ENCODE assay signal across 3 cellular contexts in the genomic region with DNA sequence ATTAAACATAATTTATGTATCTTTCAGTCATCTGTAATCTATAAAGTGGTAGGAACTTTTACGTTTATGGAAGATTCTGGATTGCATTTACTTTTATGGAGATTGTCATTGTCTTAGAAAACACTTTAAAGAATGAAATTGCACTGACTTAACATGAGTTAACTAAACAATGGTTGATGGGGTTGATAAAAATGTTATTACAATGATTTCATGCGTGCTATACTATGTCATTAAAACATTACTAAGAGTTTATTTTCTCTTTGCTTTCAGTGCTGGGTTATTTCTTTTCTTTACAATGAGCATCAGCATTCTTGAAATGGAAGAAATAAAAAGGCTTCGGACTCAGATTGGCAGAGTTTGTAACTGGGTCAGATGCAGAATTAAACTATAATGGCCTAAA.
TF ChIP-seq lines count a peak whose summit lies in the region.

No MANE protein-coding gene starts in this region.

TF ChIP-seq in SK-N-SH treated with all-trans-retinoic acid at 6 μM for 48 hours, 23 proteins besides CTCF, POLR2A, EP300 and RAD21 (continued from another document):
- TF ChIP-seq ARNTL (CRISPR knock-in tag; IDR thresholded peaks at IDR 0.05; ENCODE audit: borderline replicate concordance, low read depth) (no peak), SNAI2 (CRISPR knock-in tag; IDR thresholded peaks at IDR 0.05) (no peak), BACH2 (CRISPR knock-in tag; IDR thresholded peaks at IDR 0.05; ENCODE audit: borderline replicate concordance) (no peak), ESRRG (CRISPR knock-in tag; IDR thresholded peaks at IDR 0.05) (no peak), TOX (CRISPR knock-in tag; IDR thresholded peaks at IDR 0.05; ENCODE audit: borderline replicate concordance) (no peak)
TF ChIP-seq in SK-N-SH treated with all-trans-retinoic acid at 6 μM for 48 hours: peak in this region for 1.

TF ChIP-seq in SK-N-SH, 30 proteins besides CTCF, POLR2A, EP300 and RAD21 (continued from another document):
- TF ChIP-seq, protein P1, sequence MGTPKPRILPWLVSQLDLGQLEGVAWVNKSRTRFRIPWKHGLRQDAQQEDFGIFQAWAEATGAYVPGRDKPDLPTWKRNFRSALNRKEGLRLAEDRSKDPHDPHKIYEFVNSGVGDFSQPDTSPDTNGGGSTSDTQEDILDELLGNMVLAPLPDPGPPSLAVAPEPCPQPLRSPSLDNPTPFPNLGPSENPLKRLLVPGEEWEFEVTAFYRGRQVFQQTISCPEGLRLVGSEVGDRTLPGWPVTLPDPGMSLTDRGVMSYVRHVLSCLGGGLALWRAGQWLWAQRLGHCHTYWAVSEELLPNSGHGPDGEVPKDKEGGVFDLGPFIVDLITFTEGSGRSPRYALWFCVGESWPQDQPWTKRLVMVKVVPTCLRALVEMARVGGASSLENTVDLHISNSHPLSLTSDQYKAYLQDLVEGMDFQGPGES (IDR thresholded peaks at IDR 0.05; ENCODE audit: low read depth, low read length) = no peak
- no peak for TF ChIP-seq GABPA (IDR thresholded peaks at IDR 0.05; ENCODE audit: low read depth)

TF ChIP-seq in HEK293, 187 proteins besides CTCF, POLR2A, EP300 and RAD21 (continued from another document):
- TF ChIP-seq, protein P2, sequence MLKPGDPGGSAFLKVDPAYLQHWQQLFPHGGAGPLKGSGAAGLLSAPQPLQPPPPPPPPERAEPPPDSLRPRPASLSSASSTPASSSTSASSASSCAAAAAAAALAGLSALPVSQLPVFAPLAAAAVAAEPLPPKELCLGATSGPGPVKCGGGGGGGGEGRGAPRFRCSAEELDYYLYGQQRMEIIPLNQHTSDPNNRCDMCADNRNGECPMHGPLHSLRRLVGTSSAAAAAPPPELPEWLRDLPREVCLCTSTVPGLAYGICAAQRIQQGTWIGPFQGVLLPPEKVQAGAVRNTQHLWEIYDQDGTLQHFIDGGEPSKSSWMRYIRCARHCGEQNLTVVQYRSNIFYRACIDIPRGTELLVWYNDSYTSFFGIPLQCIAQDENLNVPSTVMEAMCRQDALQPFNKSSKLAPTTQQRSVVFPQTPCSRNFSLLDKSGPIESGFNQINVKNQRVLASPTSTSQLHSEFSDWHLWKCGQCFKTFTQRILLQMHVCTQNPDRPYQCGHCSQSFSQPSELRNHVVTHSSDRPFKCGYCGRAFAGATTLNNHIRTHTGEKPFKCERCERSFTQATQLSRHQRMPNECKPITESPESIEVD (tag by site-specific recombination; IDR thresholded peaks at IDR 0.05) = peak; percentile 76
- TF ChIP-seq ZNF366 (tag by site-specific recombination; conservative IDR thresholded peaks at IDR 0.05) = no peak
- TF ChIP-seq ZNF843 (tag by site-specific recombination; IDR thresholded peaks at IDR 0.05) = peak; percentile 91
- TF ChIP-seq ZIC2 (tag by site-specific recombination; IDR thresholded peaks at IDR 0.05) = no peak
- TF ChIP-seq ZNF138 (tag by site-specific recombination; IDR thresholded peaks at IDR 0.05; ENCODE audit: borderline replicate concordance) = no peak
- peak; percentile 53; the same call in 1 of the 2 replicates for TF ChIP-seq ZXDB (tag by site-specific recombination; IDR thresholded peaks at IDR 0.05)
- TF ChIP-seq ZNF530 (tag by site-specific recombination; IDR thresholded peaks at IDR 0.05; ENCODE audit: low read depth) = no peak
- TF ChIP-seq OSR2 (tag by site-specific recombination; IDR thresholded peaks at IDR 0.05) = peak; percentile 74; the same call in 1 of the 2 replicates
- peak; percentile 85 for TF ChIP-seq ZEB2 (tag by site-specific recombination; IDR thresholded peaks at IDR 0.05)
- TF ChIP-seq, protein P3, sequence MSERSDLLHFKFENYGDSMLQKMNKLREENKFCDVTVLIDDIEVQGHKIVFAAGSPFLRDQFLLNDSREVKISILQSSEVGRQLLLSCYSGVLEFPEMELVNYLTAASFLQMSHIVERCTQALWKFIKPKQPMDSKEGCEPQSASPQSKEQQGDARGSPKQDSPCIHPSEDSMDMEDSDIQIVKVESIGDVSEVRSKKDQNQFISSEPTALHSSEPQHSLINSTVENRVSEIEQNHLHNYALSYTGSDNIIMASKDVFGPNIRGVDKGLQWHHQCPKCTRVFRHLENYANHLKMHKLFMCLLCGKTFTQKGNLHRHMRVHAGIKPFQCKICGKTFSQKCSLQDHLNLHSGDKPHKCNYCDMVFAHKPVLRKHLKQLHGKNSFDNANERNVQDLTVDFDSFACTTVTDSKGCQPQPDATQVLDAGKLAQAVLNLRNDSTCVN (tag by site-specific recombination; optimal IDR thresholded peaks at IDR 0.05) = no peak
- TF ChIP-seq, protein P4, sequence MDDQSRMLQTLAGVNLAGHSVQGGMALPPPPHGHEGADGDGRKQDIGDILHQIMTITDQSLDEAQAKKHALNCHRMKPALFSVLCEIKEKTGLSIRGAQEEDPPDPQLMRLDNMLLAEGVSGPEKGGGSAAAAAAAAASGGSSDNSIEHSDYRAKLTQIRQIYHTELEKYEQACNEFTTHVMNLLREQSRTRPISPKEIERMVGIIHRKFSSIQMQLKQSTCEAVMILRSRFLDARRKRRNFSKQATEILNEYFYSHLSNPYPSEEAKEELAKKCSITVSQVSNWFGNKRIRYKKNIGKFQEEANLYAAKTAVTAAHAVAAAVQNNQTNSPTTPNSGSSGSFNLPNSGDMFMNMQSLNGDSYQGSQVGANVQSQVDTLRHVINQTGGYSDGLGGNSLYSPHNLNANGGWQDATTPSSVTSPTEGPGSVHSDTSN (CRISPR knock-in tag; IDR thresholded peaks at IDR 0.05) = no peak
- TF ChIP-seq BCL11A (tag by site-specific recombination; IDR thresholded peaks at IDR 0.05; ENCODE audit: low read depth) = peak; percentile 42; the same call in 1 of the 2 replicates
- TF ChIP-seq, protein P5, sequence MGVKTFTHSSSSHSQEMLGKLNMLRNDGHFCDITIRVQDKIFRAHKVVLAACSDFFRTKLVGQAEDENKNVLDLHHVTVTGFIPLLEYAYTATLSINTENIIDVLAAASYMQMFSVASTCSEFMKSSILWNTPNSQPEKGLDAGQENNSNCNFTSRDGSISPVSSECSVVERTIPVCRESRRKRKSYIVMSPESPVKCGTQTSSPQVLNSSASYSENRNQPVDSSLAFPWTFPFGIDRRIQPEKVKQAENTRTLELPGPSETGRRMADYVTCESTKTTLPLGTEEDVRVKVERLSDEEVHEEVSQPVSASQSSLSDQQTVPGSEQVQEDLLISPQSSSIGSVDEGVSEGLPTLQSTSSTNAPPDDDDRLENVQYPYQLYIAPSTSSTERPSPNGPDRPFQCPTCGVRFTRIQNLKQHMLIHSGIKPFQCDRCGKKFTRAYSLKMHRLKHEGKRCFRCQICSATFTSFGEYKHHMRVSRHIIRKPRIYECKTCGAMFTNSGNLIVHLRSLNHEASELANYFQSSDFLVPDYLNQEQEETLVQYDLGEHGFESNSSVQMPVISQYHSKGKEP (tag by site-specific recombination; IDR thresholded peaks at IDR 0.05) = peak; percentile 81
- TF ChIP-seq, protein P6, sequence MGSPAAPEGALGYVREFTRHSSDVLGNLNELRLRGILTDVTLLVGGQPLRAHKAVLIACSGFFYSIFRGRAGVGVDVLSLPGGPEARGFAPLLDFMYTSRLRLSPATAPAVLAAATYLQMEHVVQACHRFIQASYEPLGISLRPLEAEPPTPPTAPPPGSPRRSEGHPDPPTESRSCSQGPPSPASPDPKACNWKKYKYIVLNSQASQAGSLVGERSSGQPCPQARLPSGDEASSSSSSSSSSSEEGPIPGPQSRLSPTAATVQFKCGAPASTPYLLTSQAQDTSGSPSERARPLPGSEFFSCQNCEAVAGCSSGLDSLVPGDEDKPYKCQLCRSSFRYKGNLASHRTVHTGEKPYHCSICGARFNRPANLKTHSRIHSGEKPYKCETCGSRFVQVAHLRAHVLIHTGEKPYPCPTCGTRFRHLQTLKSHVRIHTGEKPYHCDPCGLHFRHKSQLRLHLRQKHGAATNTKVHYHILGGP (tag by site-specific recombination; IDR thresholded peaks at IDR 0.05) = peak; percentile 83
- TF ChIP-seq IKZF3 (tag by site-specific recombination; IDR thresholded peaks at IDR 0.05) = peak; percentile 67; the same call in 1 of the 2 replicates
- no peak for TF ChIP-seq ZNF596 (tag by site-specific recombination; IDR thresholded peaks at IDR 0.05)
